9 cellular contexts compared by ENCODE assay signal in genomic region chr15:52735231-52736089, GRCh38. TPM values are rescaled to one million over a fixed set of nuclear protein-coding genes. Genes with fewer than 3 reads are reported as not detected.
DNase-seq lines count a peak whose midpoint lies in the region; ATAC-seq, FAIRE-seq and TF ChIP-seq lines count a peak whose summit lies in the region.
"Had no signal": no experiment of that assay in that cellular context is flagged by ENCODE, and none has a peak within 500 bp of the region (broad histone marks: within the 10 kb centered on the region; RNA-seq: fewer than 3 reads in every experiment).

No MANE protein-coding gene starts in this region.

- H3K9me3 ChIP-seq in MG63 (no peaks in the 10 kb centered on the region), RWPE2 (ENCODE audit: severe bottlenecking) (no peaks in the 10 kb centered on the region), tibial artery (no peaks in the 10 kb centered on the region)

- DNase-seq in D721Med (ENCODE audit: insufficient read length, low spot score) (peak; percentile 42), MG63 (peak; percentile 18), RWPE2 (ENCODE audit: low spot score) (no peak), fibroblast of the aortic adventitia (ENCODE audit: low read depth) (peak; percentile 84), non-pigmented ciliary epithelial cell (ENCODE audit: low read depth) (peak; percentile 43), tibial artery (peak in 1 of 2 donors; percentile 49)
- DNase-seq in activated T-helper 1 cell treated with anti-CD3 and anti-CD28 coated beads, Interleukin-2, amount 50 U/mL, for 16 hours (ENCODE audit: low read depth in 1 of 2, low spot score in 1 of 2), result peak; percentile 22 to 37

- peak; percentile 71 for TF ChIP-seq CTCF in D721Med (IDR thresholded peaks at IDR 0.05; ENCODE audit: insufficient read depth, missing control alignments)
- peak; percentile 98 for TF ChIP-seq CTCF in RWPE2 (IDR thresholded peaks at IDR 0.05; ENCODE audit: poor library complexity, severe bottlenecking)
- TF ChIP-seq CTCF in fibroblast of the aortic adventitia (IDR thresholded peaks at IDR 0.05; ENCODE audit: insufficient read depth, low read length), result peak; percentile 56
- peak; percentile 73 to 89 for TF ChIP-seq CTCF in tibial artery (IDR thresholded peaks at IDR 0.05)

- H3K36me3 ChIP-seq in MG63 (no peaks in the 10 kb centered on the region), RWPE2 (ENCODE audit: low read depth) (no peaks in the 10 kb centered on the region), tibial artery (no peaks in the 10 kb centered on the region)

- H3K4me1 ChIP-seq in RWPE2 (ENCODE audit: insufficient read depth, poor library complexity, severe bottlenecking) (peaks cover under 1% of the 10 kb centered on the region), tibial artery (no peaks in the 10 kb centered on the region)

- ATAC-seq in GM21717 (IDR thresholded peaks at IDR 0.05; ENCODE audit: unreplicated experiment) (peak; percentile 73), RWPE2 (ENCODE audit: low read depth) (peak; percentile 84)

- H3K4me3 ChIP-seq in MG63 (no peak overlapping the region), RWPE2 (ENCODE audit: severe bottlenecking) (no peak overlapping the region), fibroblast of the aortic adventitia (ENCODE audit: low read depth, low read length) (no peak overlapping the region), tibial artery (no peak overlapping the region)

- H3K27ac ChIP-seq in RWPE2 (ENCODE audit: poor library complexity, severe bottlenecking) (no peak overlapping the region), tibial artery (no peak overlapping the region)

- intact Hi-C loops in tibial artery (cut with DNase I; ENCODE audit: low total_unique reads), result loop anchor here (2.0 kb wide), 1 partner anchor 479 kb away; no protein-coding TSS in a partner anchor

- H3K27me3 ChIP-seq in MG63 (no peaks in the 10 kb centered on the region), RWPE2 (ENCODE audit: insufficient read depth, poor library complexity, severe bottlenecking) (no peaks in the 10 kb centered on the region), tibial artery (no peaks in the 10 kb centered on the region)

- FAIRE-seq in D721Med (lab: Jason Lieb, UNC), result no peak

RNA-seq across cellular contexts. Expression of gene ONECUT1, which starts 54.7 kb away (rescaled TPM):
- not detected in 2 replicates for total RNA-seq in MG63 (2014; rRNA removed; shearing (Covaris generic); ENCODE audit: low replicate concordance)
- total RNA-seq in fibroblast of the aortic adventitia (ENCODE audit: low replicate concordance), result not detected in 2 replicates
- total RNA-seq: T-helper 2 cell treated with Interferon-gamma antibody and Interleukin-4, amounts not matched to agents 100 ng/mL and 5 ng/mL, for 36 hours had no signal

RNA-seq across cellular contexts. Expression of gene ATOSA, which starts 56.3 kb away (rescaled TPM):
- 3.0 and 5.6 TPM in 2 replicates for total RNA-seq in MG63 (2014; rRNA removed; shearing (Covaris generic); ENCODE audit: low replicate concordance)
- total RNA-seq in fibroblast of the aortic adventitia (ENCODE audit: low replicate concordance), result 35.8 and 52.6 TPM in 2 replicates
